ENCODE assay signal across 8 cellular contexts in the genomic region with DNA sequence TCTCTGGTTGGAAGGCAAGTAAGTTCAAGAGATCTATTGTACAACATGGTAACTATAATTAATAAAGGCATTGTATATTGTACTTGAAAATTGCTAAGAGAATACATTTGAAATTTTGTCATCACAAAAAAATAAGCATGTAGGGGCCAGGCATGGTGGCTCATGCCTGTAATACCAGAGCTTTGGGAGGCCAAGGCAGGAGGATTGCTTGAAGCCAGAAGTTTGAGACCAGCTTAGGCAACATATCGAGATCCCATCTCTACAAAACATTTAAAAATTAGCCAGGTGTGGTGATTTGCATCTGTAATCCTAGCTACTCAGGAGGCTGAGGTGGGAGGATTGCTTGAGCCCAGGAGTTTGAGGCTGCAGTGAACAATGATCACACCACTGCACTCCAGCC. TPM values are rescaled to one million over a fixed set of nuclear protein-coding genes. Genes with fewer than 3 reads are reported as not detected.
"Had no signal": no experiment of that assay in that cellular context is flagged by ENCODE, and none has a peak within 500 bp of the region (broad histone marks: within the 10 kb centered on the region; RNA-seq: fewer than 3 reads in every experiment).

No MANE protein-coding gene starts in this region.

RNA-seq across cellular contexts. Expression of a gene that starts 12.0 kb away (rescaled TPM):
- total RNA-seq: colonic mucosa, endothelial cell of umbilical vein, esophagus muscularis mucosa, gastrocnemius medialis, left ventricle myocardium superior, lung microvascular endothelial cell, mononuclear cell had no signal
- polyA plus RNA-seq: endothelial cell of umbilical vein, fibroblast of lung had no signal
